8 cellular contexts compared by ENCODE assay signal in the genomic region with DNA sequence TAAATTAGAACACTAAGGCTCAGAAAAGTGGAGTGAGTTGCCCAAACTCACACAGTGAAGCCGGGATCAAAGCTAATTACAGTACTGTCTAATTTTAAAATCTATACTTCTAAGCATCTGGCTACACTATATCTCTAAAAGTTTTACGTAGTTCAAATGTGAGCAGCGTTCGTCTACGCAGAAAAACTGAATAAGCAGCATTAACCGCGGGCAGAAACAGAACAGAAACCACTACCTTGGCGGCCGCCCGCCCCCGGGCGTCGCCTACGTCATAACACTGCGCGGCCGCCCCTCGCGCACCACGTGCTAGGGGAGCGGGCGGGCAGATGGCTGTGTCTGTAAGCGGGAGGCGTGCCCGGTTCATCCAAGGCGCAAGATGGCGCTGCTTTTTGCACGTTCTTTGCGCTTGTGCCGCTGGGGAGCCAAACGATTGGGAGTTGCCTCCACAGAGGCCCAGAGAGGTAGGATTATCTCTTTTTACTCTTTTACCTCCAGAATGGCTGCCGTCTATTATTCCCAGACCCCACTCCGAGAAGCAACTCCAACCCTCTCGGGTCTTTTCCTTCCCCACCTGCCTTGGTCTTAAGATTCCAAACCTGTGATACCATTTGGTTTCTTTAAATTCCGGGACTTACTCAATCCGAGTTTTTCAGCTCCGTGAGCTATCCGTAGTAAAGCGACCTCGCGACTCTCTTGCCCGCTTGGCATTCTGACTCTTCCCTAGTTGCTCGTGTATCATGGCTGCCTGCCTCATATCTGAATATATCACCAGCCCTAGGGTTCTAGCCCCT. TPM values are rescaled to one million over a fixed set of nuclear protein-coding genes. Genes with fewer than 3 reads are reported as not detected.
DNase-seq lines count a peak whose midpoint lies in the region; ATAC-seq and TF ChIP-seq lines count a peak whose summit lies in the region.

A gene (plus strand): TSS at position 363 of the 791 bp plus-strand sequence. CDS start 14 bp downstream, at position 377.

- H3K4me3 Mint-ChIP-seq in activated naive CD4-positive, alpha-beta T cell treated with anti-CD3 and anti-CD28 coated beads, Interleukin-2, amount 10 ng/mL, durations not matched to agents 7 days and 5 days = peak within 1 kb of the TSS; percentile 89

- peak within 1 kb of the TSS; percentile 98 for H3K4me2 ChIP-seq in osteoblast (ENCODE audit: insufficient read depth, low read length)

- peak; percentile 82 for ATAC-seq in thoracic aorta (ENCODE audit: insufficient number of reproducible peaks, low FRiP score, low read depth)

- peak; percentile 43 for DNase-seq in GM04503 (ENCODE audit: low read depth)
- DNase-seq in HFF-Myc (ENCODE audit: extremely low read depth, low read depth) = peak; percentile 63
- DNase-seq in MV-4-11 (lab: John Stamatoyannopoulos, UW) = peak; percentile 93
- peak; percentile 87 to 89 for DNase-seq in SJSA1 (ENCODE audit: low read depth in 1 of 2, low spot score in 2 of 2)
- DNase-seq in activated naive CD4-positive, alpha-beta T cell treated with anti-CD3 and anti-CD28 coated beads, Interleukin-2, amount 10 ng/mL, durations not matched to agents 7 days and 5 days = peak; percentile 95
- DNase-seq in glomerular endothelial cell (ENCODE audit: extremely low read depth, low read depth, low spot score) = peak; percentile 34
- DNase-seq in osteoblast (ENCODE audit: insufficient read length, low spot score, missing footprints) = peak; percentile 98
- DNase-seq in thoracic aorta (ENCODE audit: low spot score) = peak; percentile 69

- H3K36me3 Mint-ChIP-seq in activated naive CD4-positive, alpha-beta T cell treated with anti-CD3 and anti-CD28 coated beads, Interleukin-2, amount 10 ng/mL, durations not matched to agents 7 days and 5 days = peaks cover 7% of the 10 kb centered on the region

- H3K4me1 ChIP-seq in SJSA1 (replicated peaks) (peaks cover 15% of the 10 kb centered on the region), osteoblast (ENCODE audit: insufficient read depth, low read length) (peaks cover 11% of the 10 kb centered on the region), thoracic aorta (ENCODE audit: control insufficient read depth in 1 of 2, low read depth in 2 of 2) (peaks cover 12 to 20% of the 10 kb centered on the region in 2 donors)

- no peaks in the 10 kb centered on the region for H4K20me1 ChIP-seq in osteoblast (ENCODE audit: insufficient read depth, low read length)

- H3K36me3 ChIP-seq in SJSA1 = peaks cover 19% of the 10 kb centered on the region
- H3K36me3 ChIP-seq in osteoblast (ENCODE audit: insufficient read depth, low read length) = peaks cover 6% of the 10 kb centered on the region
- no peaks in the 10 kb centered on the region for H3K36me3 ChIP-seq in thoracic aorta

- H3K27me3 ChIP-seq in SJSA1 (replicated peaks) (no peaks in the 10 kb centered on the region), osteoblast (ENCODE audit: insufficient read depth, low read length) (no peaks in the 10 kb centered on the region), thoracic aorta (replicated peaks; ENCODE audit: insufficient read depth) (no peaks in the 10 kb centered on the region)

- H2AFZ ChIP-seq in osteoblast (ENCODE audit: low read length) = peak within 1 kb of the TSS; percentile 96

- H3K4me3 ChIP-seq in HFF-Myc (replicated peaks; ENCODE audit: low read depth, low read length) (peak within 1 kb of the TSS; percentile 100), SJSA1 (peak within 1 kb of the TSS; percentile 58), osteoblast (ENCODE audit: insufficient read depth, low read length) (peak within 1 kb of the TSS; percentile 98), thoracic aorta (peak within 1 kb of the TSS; percentile 100)

- TF ChIP-seq CTCF in HFF-Myc (IDR thresholded peaks at IDR 0.05; ENCODE audit: low read depth, low read length, missing control alignments) (peak; percentile 38), osteoblast (IDR thresholded peaks at IDR 0.05; ENCODE audit: extremely low read depth, low read depth, low read length) (peak; percentile 30), thoracic aorta (IDR thresholded peaks at IDR 0.05) (no peak)

- no peaks in the 10 kb centered on the region for H3K9me3 Mint-ChIP-seq in activated naive CD4-positive, alpha-beta T cell treated with anti-CD3 and anti-CD28 coated beads, Interleukin-2, amount 10 ng/mL, durations not matched to agents 7 days and 5 days

- peaks cover 4% of the 10 kb centered on the region for H3K27me3 Mint-ChIP-seq in activated naive CD4-positive, alpha-beta T cell treated with anti-CD3 and anti-CD28 coated beads, Interleukin-2, amount 10 ng/mL, durations not matched to agents 7 days and 5 days

- H3K79me2 ChIP-seq in osteoblast (ENCODE audit: insufficient read depth, low read length) = peaks cover 34% of the 10 kb centered on the region

- CTCF ChIA-PET in activated naive CD4-positive, alpha-beta T cell treated with anti-CD3 and anti-CD28 coated beads, Interleukin-2, amount 10 ng/mL, durations not matched to agents 7 days and 5 days (lab: Charles Lee) = interaction anchor here (1.2 kb wide), 1 partner anchor 10 kb away, joined by 3 read pairs; no protein-coding TSS in a partner anchor

- H3K4me1 Mint-ChIP-seq in activated naive CD4-positive, alpha-beta T cell treated with anti-CD3 and anti-CD28 coated beads, Interleukin-2, amount 10 ng/mL, durations not matched to agents 7 days and 5 days = peaks cover 35% of the 10 kb centered on the region

- peak within 1 kb of the TSS; percentile 67 for H3K27ac ChIP-seq in SJSA1
- peak within 1 kb of the TSS; percentile 93 for H3K27ac ChIP-seq in osteoblast (ENCODE audit: low read depth, low read length)
- H3K27ac ChIP-seq in thoracic aorta = peak within 1 kb of the TSS; percentile 87 to 90

- H3K9me3 ChIP-seq in SJSA1 (replicated peaks) (no peaks in the 10 kb centered on the region), osteoblast (ENCODE audit: low read depth, low read length) (no peaks in the 10 kb centered on the region), thoracic aorta (no peaks in the 10 kb centered on the region)

- H3K27ac Mint-ChIP-seq in activated naive CD4-positive, alpha-beta T cell treated with anti-CD3 and anti-CD28 coated beads, Interleukin-2, amount 10 ng/mL, durations not matched to agents 7 days and 5 days = peak within 1 kb of the TSS; percentile 98

RNA-seq across cellular contexts. Expression of the gene that starts here (rescaled TPM):
- total RNA-seq in SJSA1 (2014; rRNA removed; shearing (Covaris generic)) = 0.69 and 1.4 TPM in 2 replicates
- 1.7 TPM in 2 replicates for total RNA-seq in glomerular endothelial cell
- 2.5 and 2.7 TPM in 2 replicates for total RNA-seq in osteoblast
- total RNA-seq in thoracic aorta = 1 to 10 TPM; 2.3 to 5.8 TPM

Comparison
In these comparisons a context has a peak if more than half of its experiments do, and no peak if none do; other contexts are left out.
1. Peak in every context shown above with its lines: DNase-seq, ATAC-seq, H3K4me3 ChIP-seq and H3K27ac ChIP-seq.
2. DNase-seq: peak in every context shown above with its lines; median percentile 98 in osteoblast; 95 in activated naive CD4-positive, alpha-beta T cell treated with anti-CD3 and anti-CD28 coated beads, Interleukin-2, amount 10 ng/mL, durations not matched to agents 7 days and 5 days; 93 in MV-4-11; 88 in SJSA1; 69 in thoracic aorta; 63 in HFF-Myc; 43 in GM04503; 34 in glomerular endothelial cell.